In the genomic region with DNA sequence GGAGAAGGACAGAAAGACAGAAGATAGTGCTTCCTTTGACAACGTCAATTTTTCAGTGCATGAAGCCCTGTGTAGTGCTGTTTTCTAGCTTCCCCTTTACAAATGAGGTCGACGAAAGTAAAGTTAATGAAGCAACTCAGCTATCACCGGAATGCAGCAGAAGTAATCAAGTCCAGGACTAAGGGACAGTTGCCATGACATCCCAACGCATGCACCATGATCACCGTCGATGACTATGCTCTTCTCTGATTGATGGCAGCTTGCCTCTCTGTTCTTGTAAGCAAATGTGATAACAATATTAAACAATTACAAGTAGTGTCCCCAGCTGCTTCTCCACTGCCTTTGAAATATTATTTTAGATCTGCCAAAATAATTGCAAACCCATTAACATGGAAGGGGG, we compare ENCODE assay signal across 15 cellular contexts.
DNase-seq lines count a peak whose midpoint lies in the region; ATAC-seq and TF ChIP-seq lines count a peak whose summit lies in the region.
"Had no signal": no experiment of that assay in that cellular context is flagged by ENCODE, and none has a peak within 500 bp of the region (broad histone marks: within the 10 kb centered on the region; RNA-seq: fewer than 3 reads in every experiment).

No MANE protein-coding gene starts in this region.

- H4K8ac ChIP-seq in mesenchymal stem cell (ENCODE audit: low read length) = no peak overlapping the region

- H2AK5ac ChIP-seq in mesenchymal stem cell (ENCODE audit: low read length, severe bottlenecking) = no peak overlapping the region

- H3K27ac ChIP-seq in mesenchymal stem cell (ENCODE audit: low read length, poor library complexity, severe bottlenecking) = no peak overlapping the region
- H3K27ac ChIP-seq: SJCRH30 had no signal

- no peaks in the 10 kb centered on the region for H3K79me1 ChIP-seq in mesenchymal stem cell (replicated peaks; ENCODE audit: low read length, poor library complexity, severe bottlenecking)

- H3K4me1 ChIP-seq in mesenchymal stem cell (ENCODE audit: control insufficient read depth, insufficient read depth, low read depth, low read length) = no peaks in the 10 kb centered on the region
- H3K4me1 ChIP-seq: Caco-2, SJCRH30 had no signal

- H2BK120ac ChIP-seq in mesenchymal stem cell (ENCODE audit: low read depth, low read length) = no peak overlapping the region

- H2BK12ac ChIP-seq in mesenchymal stem cell (ENCODE audit: low read length in 2 of 2) = no peak overlapping the region

- no peaks in the 10 kb centered on the region for H3K9me3 ChIP-seq in mesenchymal stem cell (ENCODE audit: control insufficient read depth, low read length)
- H3K9me3 ChIP-seq: Caco-2, SJCRH30 had no signal

- no peak overlapping the region for H2BK5ac ChIP-seq in mesenchymal stem cell (ENCODE audit: low read depth, low read length, poor library complexity, severe bottlenecking)

- no peak overlapping the region for H2BK15ac ChIP-seq in mesenchymal stem cell (ENCODE audit: low read depth, poor library complexity, severe bottlenecking)

- 71% methylated on average over 7 of the region's 7 CpGs for WGBS in mesenchymal stem cell

- no peak for ATAC-seq in GM21619 (IDR thresholded peaks at IDR 0.05; ENCODE audit: unreplicated experiment)
- ATAC-seq in GM21423 (IDR thresholded peaks at IDR 0.05; ENCODE audit: unreplicated experiment) = no peak
- no peak for ATAC-seq in HG03521 (IDR thresholded peaks at IDR 0.05; ENCODE audit: unreplicated experiment)

- no peak overlapping the region for H3K9ac ChIP-seq in mesenchymal stem cell (ENCODE audit: low read length)

- H3K23ac ChIP-seq in mesenchymal stem cell (ENCODE audit: low read length in 2 of 2) = no peak overlapping the region

- no peak overlapping the region for H2AFZ ChIP-seq in mesenchymal stem cell (ENCODE audit: low read depth, low read length)

- H3K18ac ChIP-seq in mesenchymal stem cell (ENCODE audit: low read depth in 1 of 2, low read length in 2 of 2) = no peak overlapping the region

- no peak for TF ChIP-seq CTCF in fibroblast of mammary gland (conservative IDR thresholded peaks at IDR 0.05; ENCODE audit: control insufficient read depth, insufficient read depth, low read depth, low read length)

- no peak overlapping the region for H3K14ac ChIP-seq in mesenchymal stem cell (ENCODE audit: low read length in 2 of 2)

- peaks cover 0 to 34% of the 10 kb centered on the region in 2 experiments for H3K27me3 ChIP-seq in mesenchymal stem cell (ENCODE audit: control insufficient read depth in 1 of 2, insufficient read depth in 1 of 2, low read length in 2 of 2)
- H3K27me3 ChIP-seq: MG63, SJCRH30 had no signal

- no peak overlapping the region for H3K4me3 ChIP-seq in fibroblast of mammary gland (ENCODE audit: control insufficient read depth, low read depth, low read length)
- no peak overlapping the region for H3K4me3 ChIP-seq in mesenchymal stem cell (ENCODE audit: insufficient read depth in 1 of 2, low read depth in 1 of 2, low read length in 2 of 2)
- H3K4me3 ChIP-seq: MG63, SJCRH30 had no signal

- no peaks in the 10 kb centered on the region for H3K36me3 ChIP-seq in mesenchymal stem cell (ENCODE audit: control insufficient read depth in 1 of 2, insufficient read depth in 2 of 2, low read depth in 1 of 2, low read length in 2 of 2)
- H3K36me3 ChIP-seq: MG63, SJCRH30 had no signal

- peak; percentile 43 for DNase-seq in EH (ENCODE audit: low read depth)
- peak; percentile 2 for DNase-seq in fibroblast of mammary gland (ENCODE audit: low read depth)
- DNase-seq in mesenchymal stem cell = peak; percentile 2
- no peak for DNase-seq in C1 segment of cervical spinal cord (lab: John Stamatoyannopoulos, UW)
- DNase-seq: Caco-2, MG63, NCI-H1417, NCI-H1694 treated with DMSO at 0.1 percent for 48 hours, NCI-H446 treated with DMSO at 0.1 percent for 48 hours, NCI-H526 treated with DMSO at 0.1 percent for 48 hours, OCI-M1, SJCRH30 had no signal

- H3K4me2 ChIP-seq in mesenchymal stem cell (ENCODE audit: low read length, poor library complexity, severe bottlenecking) = no peak overlapping the region

- no peak overlapping the region for H4K91ac ChIP-seq in mesenchymal stem cell (ENCODE audit: low read length)

- H3K4ac ChIP-seq in mesenchymal stem cell (ENCODE audit: low read depth in 1 of 2, low read length in 2 of 2) = no peak overlapping the region

Comparison
In these comparisons a context has a peak if more than half of its experiments do, and no peak if none do; other contexts are left out.
1. DNase-seq: peak in EH (single experiment), fibroblast of mammary gland (single experiment) and mesenchymal stem cell (single experiment); none in C1 segment of cervical spinal cord (0 of 14).